ENCODE assay signal across 1 cellular context in the genomic region with DNA sequence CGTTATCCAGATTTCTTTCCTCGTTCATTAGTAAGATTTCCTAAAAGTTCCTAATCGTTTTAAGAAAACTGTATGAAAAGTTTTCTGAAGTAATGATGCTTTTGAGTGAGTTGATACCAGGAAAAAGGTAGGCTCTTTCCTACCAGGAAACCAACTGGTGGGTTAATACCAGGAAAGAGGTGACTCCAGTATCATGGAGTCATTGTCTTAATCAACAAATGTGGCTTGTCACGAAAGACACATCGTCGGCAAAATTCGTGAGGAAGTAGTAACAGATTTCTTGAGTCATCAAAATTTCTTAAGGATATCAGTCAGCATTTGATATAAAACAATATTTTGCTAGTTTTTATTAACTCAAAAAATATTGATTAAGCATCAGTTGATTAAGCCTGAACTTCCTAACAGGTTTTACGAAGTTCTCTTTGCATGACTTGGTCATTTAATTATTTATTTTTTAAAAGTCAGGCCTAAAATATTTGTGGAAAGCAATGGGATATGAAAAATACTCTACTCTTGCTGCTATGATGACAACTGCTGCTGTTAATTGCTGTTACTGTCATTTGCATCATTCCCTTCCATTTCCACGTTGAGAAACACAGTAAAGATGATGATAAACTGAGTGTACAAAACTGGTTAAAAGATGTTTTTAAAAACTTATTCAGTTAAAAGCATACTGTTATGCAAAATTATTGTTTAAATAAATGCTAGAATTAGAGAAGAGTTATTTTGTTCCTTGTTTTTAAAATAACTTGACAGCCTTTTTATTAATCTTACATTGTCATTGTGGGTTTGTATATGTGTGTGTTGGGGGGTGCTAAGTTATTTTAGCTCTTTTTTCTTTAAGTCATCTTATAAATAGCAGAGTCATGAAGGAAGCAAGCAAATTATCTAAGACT.
A peak's percentile ranks its signal among the peaks of the same experiment; 100 is the strongest.
TF ChIP-seq lines count a peak whose summit lies in the region.

No MANE protein-coding gene starts in this region.

TF ChIP-seq in HepG2, 621 proteins besides CTCF, POLR2A, EP300 and RAD21:
- TF ChIP-seq SATB2 (CRISPR knock-in tag; IDR thresholded peaks at IDR 0.05) (no peak), MAFF (IDR thresholded peaks at IDR 0.05; ENCODE audit: low read depth, low read length) (peak; percentile 76), MAFK (conservative IDR thresholded peaks at IDR 0.05 in 1 of 2, IDR thresholded peaks at IDR 0.05 in 1 of 2; ENCODE audit: low read length in 2 of 2) (peak; percentile 67 to 85)
